Comparison of ENCODE assay signal across 11 cellular contexts in the genomic region with DNA sequence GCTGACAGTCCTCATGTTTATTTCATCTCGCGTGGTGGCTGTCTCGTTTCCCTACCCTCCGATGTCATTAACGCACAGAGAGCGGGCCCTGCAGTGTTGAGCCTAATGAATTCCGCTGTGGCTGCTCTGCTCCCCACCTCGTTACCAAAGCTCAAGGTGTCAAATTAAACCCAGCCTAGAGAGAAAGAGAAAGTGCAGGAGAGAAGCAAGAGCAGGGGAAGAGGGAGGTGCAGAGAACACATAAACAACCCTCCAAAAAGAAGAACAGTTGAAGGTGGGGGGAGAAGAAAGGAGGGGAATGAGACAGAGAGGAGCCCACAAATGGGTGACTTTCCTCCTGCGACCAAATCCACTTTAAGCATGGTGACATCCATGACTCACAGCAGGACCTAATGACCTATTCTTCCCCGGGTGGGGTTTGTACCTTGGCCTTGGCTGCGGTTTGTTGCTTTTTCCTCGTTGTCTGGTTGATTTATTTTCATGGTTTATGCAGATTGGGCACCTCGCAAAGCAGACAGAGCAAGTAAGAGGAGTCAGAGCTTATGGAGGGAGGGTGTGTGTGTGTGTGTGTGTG.
DNase-seq lines count a peak whose midpoint lies in the region; ATAC-seq lines count a peak whose summit lies in the region.
"Had no signal": no experiment of that assay in that cellular context is flagged by ENCODE, and none has a peak within 500 bp of the region (broad histone marks: within the 10 kb centered on the region; RNA-seq: fewer than 3 reads in every experiment).

No MANE protein-coding gene starts in this region.

- peak; percentile 71 for ATAC-seq in stimulated activated effector memory CD8-positive, alpha-beta T cell treated with anti-CD3 and anti-CD28 coated beads, Interleukin-12 subunit alpha, Interleukin-12 subunit beta, amount 100 ng/mL, for 72 hours
- no peak for ATAC-seq in GM19397 (IDR thresholded peaks at IDR 0.05; ENCODE audit: unreplicated experiment)

- DNase-seq in NCI-H748 (lab: John Stamatoyannopoulos, UW; ENCODE audit: unreplicated experiment) (peak; percentile 34), NCI-H748 treated with DMSO at 0.1 percent for 48 hours (lab: John Stamatoyannopoulos, UW) (no peak), iris pigment epithelial cell (ENCODE audit: low read depth) (peak; percentile 72), SHP77 treated with DMSO at 0.1 percent for 48 hours (lab: John Stamatoyannopoulos, UW) (no peak)
- peak; percentile 2 for DNase-seq in activated naive CD8-positive, alpha-beta T cell treated with anti-CD3 and anti-CD28 coated beads for 36 hours
- DNase-seq in stimulated activated effector memory CD8-positive, alpha-beta T cell treated with anti-CD3 and anti-CD28 coated beads, Interleukin-12 subunit alpha, Interleukin-12 subunit beta, amount 100 ng/mL, for 72 hours (ENCODE audit: low spot score in 2 of 2) = no peak
- no peak for DNase-seq in activated effector memory CD4-positive, alpha-beta T cell treated with Interleukin-2 at 50 U/mL for 16 hours
- DNase-seq: activated CD4-positive, alpha-beta memory T cell treated with anti-CD3 and anti-CD28 coated beads for 36 hours; effector CD4-positive, alpha-beta T cell; naive B cell had no signal

- no peaks in the 10 kb centered on the region for H3K36me3 Mint-ChIP-seq in activated naive CD8-positive, alpha-beta T cell treated with anti-CD3 and anti-CD28 coated beads for 36 hours
- H3K36me3 Mint-ChIP-seq in stimulated activated effector memory CD8-positive, alpha-beta T cell treated with anti-CD3 and anti-CD28 coated beads, Interleukin-12 subunit alpha, Interleukin-12 subunit beta, amount 100 ng/mL, for 72 hours = no peaks in the 10 kb centered on the region
- H3K36me3 Mint-ChIP-seq: activated CD4-positive, alpha-beta memory T cell treated with anti-CD3 and anti-CD28 coated beads for 36 hours; naive B cell had no signal

- no peak overlapping the region for H3K27ac Mint-ChIP-seq in activated naive CD8-positive, alpha-beta T cell treated with anti-CD3 and anti-CD28 coated beads for 36 hours
- H3K27ac Mint-ChIP-seq in stimulated activated effector memory CD8-positive, alpha-beta T cell treated with anti-CD3 and anti-CD28 coated beads, Interleukin-12 subunit alpha, Interleukin-12 subunit beta, amount 100 ng/mL, for 72 hours = peak overlapping the region; percentile 10
- H3K27ac Mint-ChIP-seq: activated CD4-positive, alpha-beta memory T cell treated with anti-CD3 and anti-CD28 coated beads for 36 hours; naive B cell had no signal

- H3K4me3 Mint-ChIP-seq in activated naive CD8-positive, alpha-beta T cell treated with anti-CD3 and anti-CD28 coated beads for 36 hours = no peak overlapping the region
- no peak overlapping the region for H3K4me3 Mint-ChIP-seq in stimulated activated effector memory CD8-positive, alpha-beta T cell treated with anti-CD3 and anti-CD28 coated beads, Interleukin-12 subunit alpha, Interleukin-12 subunit beta, amount 100 ng/mL, for 72 hours
- H3K4me3 Mint-ChIP-seq: activated CD4-positive, alpha-beta memory T cell treated with anti-CD3 and anti-CD28 coated beads for 36 hours had no signal

- H3K27me3 Mint-ChIP-seq in activated naive CD8-positive, alpha-beta T cell treated with anti-CD3 and anti-CD28 coated beads for 36 hours = peaks cover 17% of the 10 kb centered on the region

- no peaks in the 10 kb centered on the region for H3K9me3 Mint-ChIP-seq in activated naive CD8-positive, alpha-beta T cell treated with anti-CD3 and anti-CD28 coated beads for 36 hours
- no peaks in the 10 kb centered on the region for H3K9me3 Mint-ChIP-seq in stimulated activated effector memory CD8-positive, alpha-beta T cell treated with anti-CD3 and anti-CD28 coated beads, Interleukin-12 subunit alpha, Interleukin-12 subunit beta, amount 100 ng/mL, for 72 hours
- H3K9me3 Mint-ChIP-seq: activated CD4-positive, alpha-beta memory T cell treated with anti-CD3 and anti-CD28 coated beads for 36 hours had no signal

- H3K4me1 Mint-ChIP-seq in activated naive CD8-positive, alpha-beta T cell treated with anti-CD3 and anti-CD28 coated beads for 36 hours = peaks cover 1% of the 10 kb centered on the region
- peaks cover 8% of the 10 kb centered on the region for H3K4me1 Mint-ChIP-seq in stimulated activated effector memory CD8-positive, alpha-beta T cell treated with anti-CD3 and anti-CD28 coated beads, Interleukin-12 subunit alpha, Interleukin-12 subunit beta, amount 100 ng/mL, for 72 hours

Comparison
In these comparisons a context has a peak if more than half of its experiments do, and no peak if none do; other contexts are left out.
1. DNase-seq: peak in NCI-H748 (single experiment), activated naive CD8-positive, alpha-beta T cell treated with anti-CD3 and anti-CD28 coated beads for 36 hours (single experiment) and iris pigment epithelial cell (single experiment); none in NCI-H748 treated with DMSO at 0.1 percent for 48 hours (single experiment), stimulated activated effector memory CD8-positive, alpha-beta T cell treated with anti-CD3 and anti-CD28 coated beads, Interleukin-12 subunit alpha, Interleukin-12 subunit beta, amount 100 ng/mL, for 72 hours (0 of 2), activated effector memory CD4-positive, alpha-beta T cell treated with Interleukin-2 at 50 U/mL for 16 hours (single experiment) and SHP77 treated with DMSO at 0.1 percent for 48 hours (single experiment).